Comparison of ENCODE assay signal across 1 cellular context in the genomic region with DNA sequence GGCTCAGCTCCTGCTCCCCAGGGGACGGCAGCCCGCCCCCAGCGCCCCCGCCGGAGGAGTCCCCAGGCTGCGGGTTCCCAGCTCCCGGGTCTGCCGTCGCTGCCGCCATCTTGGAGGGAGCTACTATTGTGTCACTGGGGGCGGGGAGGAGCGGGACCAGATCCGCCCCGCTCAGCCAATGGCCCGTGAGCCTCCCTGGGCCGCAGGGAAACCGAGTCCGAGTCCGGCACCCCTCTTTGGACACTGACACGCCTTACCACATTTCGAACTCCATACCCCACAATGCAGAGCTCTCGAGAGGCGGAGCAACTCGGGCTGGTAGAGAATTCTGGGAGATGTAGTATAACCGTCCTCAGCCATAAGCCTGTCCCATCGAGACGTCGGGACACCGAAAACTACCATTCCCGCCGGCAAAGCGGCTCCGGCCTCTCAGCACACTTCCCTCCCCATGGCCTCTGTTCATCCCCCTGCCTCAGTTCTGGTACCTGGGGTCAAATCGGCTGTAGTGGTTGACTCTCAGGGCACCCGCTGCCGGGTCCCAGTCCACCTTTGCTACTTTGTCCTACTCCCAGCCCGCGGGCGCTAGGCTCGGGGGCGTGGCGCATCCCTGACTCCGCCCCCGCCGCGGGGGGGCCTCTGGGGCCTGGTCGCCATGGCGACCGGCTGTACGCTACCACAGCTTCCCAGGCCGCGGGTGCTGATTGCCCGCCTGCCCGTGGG.
TF ChIP-seq lines count a peak whose summit lies in the region.

A gene (minus strand): TSS at position 133 of the 720 bp plus-strand sequence. CDS start 24 bp downstream, at position 109.
A gene with protein sequence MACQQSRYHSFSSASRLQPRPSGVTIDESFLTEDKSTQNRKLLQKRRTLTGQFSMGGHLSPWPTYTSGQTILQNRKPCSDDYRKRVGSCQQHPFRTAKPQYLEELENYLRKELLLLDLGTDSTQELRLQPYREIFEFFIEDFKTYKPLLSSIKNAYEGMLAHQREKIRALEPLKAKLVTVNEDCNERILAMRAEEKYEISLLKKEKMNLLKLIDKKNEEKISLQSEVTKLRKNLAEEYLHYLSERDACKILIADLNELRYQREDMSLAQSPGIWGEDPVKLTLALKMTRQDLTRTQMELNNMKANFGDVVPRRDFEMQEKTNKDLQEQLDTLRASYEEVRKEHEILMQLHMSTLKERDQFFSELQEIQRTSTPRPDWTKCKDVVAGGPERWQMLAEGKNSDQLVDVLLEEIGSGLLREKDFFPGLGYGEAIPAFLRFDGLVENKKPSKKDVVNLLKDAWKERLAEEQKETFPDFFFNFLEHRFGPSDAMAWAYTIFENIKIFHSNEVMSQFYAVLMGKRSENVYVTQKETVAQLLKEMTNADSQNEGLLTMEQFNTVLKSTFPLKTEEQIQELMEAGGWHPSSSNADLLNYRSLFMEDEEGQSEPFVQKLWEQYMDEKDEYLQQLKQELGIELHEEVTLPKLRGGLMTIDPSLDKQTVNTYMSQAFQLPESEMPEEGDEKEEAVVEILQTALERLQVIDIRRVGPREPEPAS (plus strand): TSS at position 462 of the 720 bp plus-strand sequence. CDS start 261 bp downstream, outside the sequence.

TF ChIP-seq in K562, 482 proteins besides CTCF, POLR2A, EP300 and RAD21 (continued from another document and continues in another):
- TF ChIP-seq ZNF23 (CRISPR knock-in tag; IDR thresholded peaks at IDR 0.05) = no peak
- TF ChIP-seq TARDBP (IDR thresholded peaks at IDR 0.05) = no peak
- TF ChIP-seq ZNF143 (CRISPR knock-in tag; IDR thresholded peaks at IDR 0.05) = peak; percentile 98
- TF ChIP-seq YBX1 (IDR thresholded peaks at IDR 0.05) = no peak
- no peak for TF ChIP-seq ZBTB8A (IDR thresholded peaks at IDR 0.05; ENCODE audit: partially characterized antibody)
- TF ChIP-seq, protein P1, sequence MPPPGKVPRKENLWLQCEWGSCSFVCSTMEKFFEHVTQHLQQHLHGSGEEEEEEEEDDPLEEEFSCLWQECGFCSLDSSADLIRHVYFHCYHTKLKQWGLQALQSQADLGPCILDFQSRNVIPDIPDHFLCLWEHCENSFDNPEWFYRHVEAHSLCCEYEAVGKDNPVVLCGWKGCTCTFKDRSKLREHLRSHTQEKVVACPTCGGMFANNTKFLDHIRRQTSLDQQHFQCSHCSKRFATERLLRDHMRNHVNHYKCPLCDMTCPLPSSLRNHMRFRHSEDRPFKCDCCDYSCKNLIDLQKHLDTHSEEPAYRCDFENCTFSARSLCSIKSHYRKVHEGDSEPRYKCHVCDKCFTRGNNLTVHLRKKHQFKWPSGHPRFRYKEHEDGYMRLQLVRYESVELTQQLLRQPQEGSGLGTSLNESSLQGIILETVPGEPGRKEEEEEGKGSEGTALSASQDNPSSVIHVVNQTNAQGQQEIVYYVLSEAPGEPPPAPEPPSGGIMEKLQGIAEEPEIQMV (tag; conservative IDR thresholded peaks at IDR 0.05; ENCODE audit: low read depth) = no peak; the same call in 1 of the 2 replicates
- TF ChIP-seq CCNT2 (IDR thresholded peaks at IDR 0.05; ENCODE audit: borderline replicate concordance, extremely low read depth, insufficient read length, low read depth, low read length) = peak; percentile 64
- TF ChIP-seq, protein P2, sequence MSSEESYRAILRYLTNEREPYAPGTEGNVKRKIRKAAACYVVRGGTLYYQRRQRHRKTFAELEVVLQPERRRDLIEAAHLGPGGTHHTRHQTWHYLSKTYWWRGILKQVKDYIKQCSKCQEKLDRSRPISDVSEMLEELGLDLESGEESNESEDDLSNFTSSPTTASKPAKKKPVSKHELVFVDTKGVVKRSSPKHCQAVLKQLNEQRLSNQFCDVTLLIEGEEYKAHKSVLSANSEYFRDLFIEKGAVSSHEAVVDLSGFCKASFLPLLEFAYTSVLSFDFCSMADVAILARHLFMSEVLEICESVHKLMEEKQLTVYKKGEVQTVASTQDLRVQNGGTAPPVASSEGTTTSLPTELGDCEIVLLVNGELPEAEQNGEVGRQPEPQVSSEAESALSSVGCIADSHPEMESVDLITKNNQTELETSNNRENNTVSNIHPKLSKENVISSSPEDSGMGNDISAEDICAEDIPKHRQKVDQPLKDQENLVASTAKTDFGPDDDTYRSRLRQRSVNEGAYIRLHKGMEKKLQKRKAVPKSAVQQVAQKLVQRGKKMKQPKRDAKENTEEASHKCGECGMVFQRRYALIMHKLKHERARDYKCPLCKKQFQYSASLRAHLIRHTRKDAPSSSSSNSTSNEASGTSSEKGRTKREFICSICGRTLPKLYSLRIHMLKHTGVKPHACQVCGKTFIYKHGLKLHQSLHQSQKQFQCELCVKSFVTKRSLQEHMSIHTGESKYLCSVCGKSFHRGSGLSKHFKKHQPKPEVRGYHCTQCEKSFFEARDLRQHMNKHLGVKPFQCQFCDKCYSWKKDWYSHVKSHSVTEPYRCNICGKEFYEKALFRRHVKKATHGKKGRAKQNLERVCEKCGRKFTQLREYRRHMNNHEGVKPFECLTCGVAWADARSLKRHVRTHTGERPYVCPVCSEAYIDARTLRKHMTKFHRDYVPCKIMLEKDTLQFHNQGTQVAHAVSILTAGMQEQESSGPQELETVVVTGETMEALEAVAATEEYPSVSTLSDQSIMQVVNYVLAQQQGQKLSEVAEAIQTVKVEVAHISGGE (CRISPR knock-in tag; IDR thresholded peaks at IDR 0.05) = peak in 1 of 3 experiments; percentile 92; a peak in 2 of 6 replicates
- peak; percentile 78 for TF ChIP-seq ASH1L (IDR thresholded peaks at IDR 0.05; ENCODE audit: borderline replicate concordance, low read depth, partially characterized antibody)
- TF ChIP-seq POLR3A (IDR thresholded peaks at IDR 0.05; ENCODE audit: borderline replicate concordance, extremely low read depth, insufficient read depth, insufficient read length) = no peak
- no peak for TF ChIP-seq MTF1 (CRISPR knock-in tag; IDR thresholded peaks at IDR 0.05; ENCODE audit: borderline replicate concordance)
- TF ChIP-seq, protein P3, sequence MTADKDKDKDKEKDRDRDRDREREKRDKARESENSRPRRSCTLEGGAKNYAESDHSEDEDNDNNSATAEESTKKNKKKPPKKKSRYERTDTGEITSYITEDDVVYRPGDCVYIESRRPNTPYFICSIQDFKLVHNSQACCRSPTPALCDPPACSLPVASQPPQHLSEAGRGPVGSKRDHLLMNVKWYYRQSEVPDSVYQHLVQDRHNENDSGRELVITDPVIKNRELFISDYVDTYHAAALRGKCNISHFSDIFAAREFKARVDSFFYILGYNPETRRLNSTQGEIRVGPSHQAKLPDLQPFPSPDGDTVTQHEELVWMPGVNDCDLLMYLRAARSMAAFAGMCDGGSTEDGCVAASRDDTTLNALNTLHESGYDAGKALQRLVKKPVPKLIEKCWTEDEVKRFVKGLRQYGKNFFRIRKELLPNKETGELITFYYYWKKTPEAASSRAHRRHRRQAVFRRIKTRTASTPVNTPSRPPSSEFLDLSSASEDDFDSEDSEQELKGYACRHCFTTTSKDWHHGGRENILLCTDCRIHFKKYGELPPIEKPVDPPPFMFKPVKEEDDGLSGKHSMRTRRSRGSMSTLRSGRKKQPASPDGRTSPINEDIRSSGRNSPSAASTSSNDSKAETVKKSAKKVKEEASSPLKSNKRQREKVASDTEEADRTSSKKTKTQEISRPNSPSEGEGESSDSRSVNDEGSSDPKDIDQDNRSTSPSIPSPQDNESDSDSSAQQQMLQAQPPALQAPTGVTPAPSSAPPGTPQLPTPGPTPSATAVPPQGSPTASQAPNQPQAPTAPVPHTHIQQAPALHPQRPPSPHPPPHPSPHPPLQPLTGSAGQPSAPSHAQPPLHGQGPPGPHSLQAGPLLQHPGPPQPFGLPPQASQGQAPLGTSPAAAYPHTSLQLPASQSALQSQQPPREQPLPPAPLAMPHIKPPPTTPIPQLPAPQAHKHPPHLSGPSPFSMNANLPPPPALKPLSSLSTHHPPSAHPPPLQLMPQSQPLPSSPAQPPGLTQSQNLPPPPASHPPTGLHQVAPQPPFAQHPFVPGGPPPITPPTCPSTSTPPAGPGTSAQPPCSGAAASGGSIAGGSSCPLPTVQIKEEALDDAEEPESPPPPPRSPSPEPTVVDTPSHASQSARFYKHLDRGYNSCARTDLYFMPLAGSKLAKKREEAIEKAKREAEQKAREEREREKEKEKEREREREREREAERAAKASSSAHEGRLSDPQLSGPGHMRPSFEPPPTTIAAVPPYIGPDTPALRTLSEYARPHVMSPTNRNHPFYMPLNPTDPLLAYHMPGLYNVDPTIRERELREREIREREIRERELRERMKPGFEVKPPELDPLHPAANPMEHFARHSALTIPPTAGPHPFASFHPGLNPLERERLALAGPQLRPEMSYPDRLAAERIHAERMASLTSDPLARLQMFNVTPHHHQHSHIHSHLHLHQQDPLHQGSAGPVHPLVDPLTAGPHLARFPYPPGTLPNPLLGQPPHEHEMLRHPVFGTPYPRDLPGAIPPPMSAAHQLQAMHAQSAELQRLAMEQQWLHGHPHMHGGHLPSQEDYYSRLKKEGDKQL (CRISPR knock-in tag; IDR thresholded peaks at IDR 0.05; ENCODE audit: borderline replicate concordance) = no peak
- TF ChIP-seq, protein P4, sequence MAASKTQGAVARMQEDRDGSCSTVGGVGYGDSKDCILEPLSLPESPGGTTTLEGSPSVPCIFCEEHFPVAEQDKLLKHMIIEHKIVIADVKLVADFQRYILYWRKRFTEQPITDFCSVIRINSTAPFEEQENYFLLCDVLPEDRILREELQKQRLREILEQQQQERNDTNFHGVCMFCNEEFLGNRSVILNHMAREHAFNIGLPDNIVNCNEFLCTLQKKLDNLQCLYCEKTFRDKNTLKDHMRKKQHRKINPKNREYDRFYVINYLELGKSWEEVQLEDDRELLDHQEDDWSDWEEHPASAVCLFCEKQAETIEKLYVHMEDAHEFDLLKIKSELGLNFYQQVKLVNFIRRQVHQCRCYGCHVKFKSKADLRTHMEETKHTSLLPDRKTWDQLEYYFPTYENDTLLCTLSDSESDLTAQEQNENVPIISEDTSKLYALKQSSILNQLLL (CRISPR knock-in tag; IDR thresholded peaks at IDR 0.05; ENCODE audit: borderline replicate concordance) = no peak
- no peak for TF ChIP-seq SMC3 (conservative IDR thresholded peaks at IDR 0.05; ENCODE audit: insufficient read depth, low read depth, low read length)
- TF ChIP-seq, protein P5, sequence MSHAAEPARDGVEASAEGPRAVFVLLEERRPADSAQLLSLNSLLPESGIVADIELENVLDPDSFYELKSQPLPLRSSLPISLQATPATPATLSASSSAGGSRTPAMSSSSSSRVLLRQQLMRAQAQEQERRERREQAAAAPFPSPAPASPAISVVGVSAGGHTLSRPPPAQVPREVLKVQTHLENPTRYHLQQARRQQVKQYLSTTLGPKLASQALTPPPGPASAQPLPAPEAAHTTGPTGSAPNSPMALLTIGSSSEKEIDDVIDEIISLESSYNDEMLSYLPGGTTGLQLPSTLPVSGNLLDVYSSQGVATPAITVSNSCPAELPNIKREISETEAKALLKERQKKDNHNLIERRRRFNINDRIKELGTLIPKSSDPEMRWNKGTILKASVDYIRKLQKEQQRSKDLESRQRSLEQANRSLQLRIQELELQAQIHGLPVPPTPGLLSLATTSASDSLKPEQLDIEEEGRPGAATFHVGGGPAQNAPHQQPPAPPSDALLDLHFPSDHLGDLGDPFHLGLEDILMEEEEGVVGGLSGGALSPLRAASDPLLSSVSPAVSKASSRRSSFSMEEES (CRISPR knock-in tag; IDR thresholded peaks at IDR 0.05) = no peak
- no peak for TF ChIP-seq HDAC3 (IDR thresholded peaks at IDR 0.05; ENCODE audit: borderline replicate concordance, partially characterized antibody)
- TF ChIP-seq TAF15 (IDR thresholded peaks at IDR 0.05; ENCODE audit: low read depth, low read length) = no peak
- peak; percentile 77 for TF ChIP-seq POLR2AphosphoS5 (IDR thresholded peaks at IDR 0.05; ENCODE audit: control insufficient read depth, insufficient read depth, low read depth, low read length)
- TF ChIP-seq, protein P6, sequence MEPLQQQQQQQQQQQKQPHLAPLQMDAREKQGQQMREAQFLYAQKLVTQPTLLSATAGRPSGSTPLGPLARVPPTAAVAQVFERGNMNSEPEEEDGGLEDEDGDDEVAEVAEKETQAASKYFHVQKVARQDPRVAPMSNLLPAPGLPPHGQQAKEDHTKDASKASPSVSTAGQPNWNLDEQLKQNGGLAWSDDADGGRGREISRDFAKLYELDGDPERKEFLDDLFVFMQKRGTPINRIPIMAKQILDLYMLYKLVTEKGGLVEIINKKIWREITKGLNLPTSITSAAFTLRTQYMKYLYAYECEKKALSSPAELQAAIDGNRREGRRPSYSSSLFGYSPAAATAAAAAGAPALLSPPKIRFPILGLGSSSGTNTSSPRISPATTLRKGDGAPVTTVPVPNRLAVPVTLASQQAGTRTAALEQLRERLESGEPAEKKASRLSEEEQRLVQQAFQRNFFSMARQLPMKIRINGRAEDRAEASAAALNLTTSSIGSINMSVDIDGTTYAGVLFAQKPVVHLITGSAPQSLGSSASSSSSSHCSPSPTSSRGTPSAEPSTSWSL (CRISPR knock-in tag; IDR thresholded peaks at IDR 0.05; ENCODE audit: borderline replicate concordance) = no peak
- TF ChIP-seq ILF3 (IDR thresholded peaks at IDR 0.05; ENCODE audit: borderline replicate concordance) = no peak
- peak; percentile 58; the same call in 1 of the 2 replicates for TF ChIP-seq ZBTB7A (IDR thresholded peaks at IDR 0.05; ENCODE audit: borderline replicate concordance, control insufficient read depth, low read depth, low read length)
- TF ChIP-seq ZBED1 (IDR thresholded peaks at IDR 0.05) = no peak
- no peak; the same call in 1 of the 2 replicates for TF ChIP-seq CHD2 (IDR thresholded peaks at IDR 0.05; ENCODE audit: low read depth, low read length)
- peak; percentile 93 for TF ChIP-seq ZNF175 (CRISPR knock-in tag; IDR thresholded peaks at IDR 0.05; ENCODE audit: low read depth)
- peak; percentile 75; the same call in 1 of the 2 replicates for TF ChIP-seq CEBPG (CRISPR knock-in tag; IDR thresholded peaks at IDR 0.05)
- TF ChIP-seq CEBPG (tag; conservative IDR thresholded peaks at IDR 0.05 in 1 of 2, IDR thresholded peaks at IDR 0.05 in 1 of 2) = peak; percentile 56 to 76; a peak in 3 of 4 replicates
- no peak for TF ChIP-seq ZNF140 (CRISPR knock-in tag; IDR thresholded peaks at IDR 0.05)
- TF ChIP-seq TEAD4 (IDR thresholded peaks at IDR 0.05; ENCODE audit: low read length) = 0 out of 2 replicates have a peak, but pooled peaks have one; percentile 12
- no peak for TF ChIP-seq TEAD4 (CRISPR knock-in tag; IDR thresholded peaks at IDR 0.05; ENCODE audit: borderline replicate concordance)
- no peak for TF ChIP-seq ARNT (IDR thresholded peaks at IDR 0.05)
- peak; percentile 41; the same call in 1 of the 2 replicates for TF ChIP-seq KAT7 (CRISPR knock-in tag; IDR thresholded peaks at IDR 0.05; ENCODE audit: borderline replicate concordance)
- TF ChIP-seq SMAD3 (CRISPR knock-in tag; conservative IDR thresholded peaks at IDR 0.05) = peak; percentile 80; the same call in 1 of the 2 replicates
- TF ChIP-seq, protein P7, sequence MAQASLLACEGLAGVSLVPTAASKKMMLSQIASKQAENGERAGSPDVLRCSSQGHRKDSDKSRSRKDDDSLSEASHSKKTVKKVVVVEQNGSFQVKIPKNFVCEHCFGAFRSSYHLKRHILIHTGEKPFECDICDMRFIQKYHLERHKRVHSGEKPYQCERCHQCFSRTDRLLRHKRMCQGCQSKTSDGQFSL (CRISPR knock-in tag; IDR thresholded peaks at IDR 0.05) = no peak
- TF ChIP-seq, protein P7 (tag; IDR thresholded peaks at IDR 0.05) = no peak
